ENCODE assay signal across 14 cellular contexts in the genomic region with DNA sequence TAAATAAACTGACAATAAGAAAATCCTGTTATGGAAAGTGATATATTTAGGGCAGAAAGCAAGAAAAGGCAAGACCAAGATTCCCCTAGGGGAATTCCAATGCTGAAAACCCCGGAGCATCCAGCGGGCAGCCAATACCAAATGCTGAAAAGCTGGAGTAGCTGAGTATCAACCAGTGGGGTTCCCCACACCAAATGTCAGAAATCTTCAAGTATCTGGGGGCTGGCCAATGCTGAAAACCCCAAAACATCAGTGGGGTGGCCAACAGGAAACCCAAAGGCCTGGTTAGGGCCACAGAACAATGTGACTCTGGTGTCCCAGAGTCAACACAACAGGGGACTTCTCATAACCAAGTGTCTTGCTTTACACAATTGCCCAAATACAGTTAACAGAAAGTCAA.
"Had no signal": no experiment of that assay in that cellular context is flagged by ENCODE, and none has a peak within 500 bp of the region (broad histone marks: within the 10 kb centered on the region; RNA-seq: fewer than 3 reads in every experiment).

No MANE protein-coding gene starts in this region.

- H3K27me3 Mint-ChIP-seq: activated naive CD8-positive, alpha-beta T cell treated with anti-CD3 and anti-CD28 coated beads, Interleukin-2, amount 50 U/mL, for 24 hours had no signal

- H3K4me1 ChIP-seq: ascending aorta, right atrium auricular region, transverse colon had no signal

- DNase-seq: activated CD4-positive, alpha-beta T cell treated with anti-CD3 and anti-CD28 coated beads for 48 hours; activated CD8-positive, alpha-beta T cell treated with anti-CD3 and anti-CD28 coated beads, Interleukin-2, amount 10 ng/mL, durations not matched to agents 7 days and 5 days; activated naive CD4-positive, alpha-beta T cell treated with Interleukin-2 at 50 U/mL for 16 hours; activated naive CD8-positive, alpha-beta T cell treated with anti-CD3 and anti-CD28 coated beads, Interleukin-2, amount 50 U/mL, for 24 hours; dorsolateral prefrontal cortex; left colon; naive B cell; transverse colon had no signal

- H3K27ac Mint-ChIP-seq: activated CD8-positive, alpha-beta T cell treated with anti-CD3 and anti-CD28 coated beads, Interleukin-2, amount 10 ng/mL, durations not matched to agents 7 days and 5 days; activated naive CD8-positive, alpha-beta T cell treated with anti-CD3 and anti-CD28 coated beads, Interleukin-2, amount 50 U/mL, for 24 hours; activated T-helper 1 cell treated with anti-CD3 and anti-CD28 coated beads, Interleukin-12 subunit alpha, Interleukin-12 subunit beta, Interleukin-2, Interleukin-4 antibody, amounts not matched to agents 30 ng/mL and 10 ng/mL and 1 ng/mL, durations not matched to agents 14 hours and 24 hours and 36 hours; WTC11 had no signal

- H3K4me3 Mint-ChIP-seq: activated CD8-positive, alpha-beta T cell treated with anti-CD3 and anti-CD28 coated beads, Interleukin-2, amount 10 ng/mL, durations not matched to agents 7 days and 5 days; activated naive CD8-positive, alpha-beta T cell treated with anti-CD3 and anti-CD28 coated beads, Interleukin-2, amount 50 U/mL, for 24 hours; activated T-helper 1 cell treated with anti-CD3 and anti-CD28 coated beads, Interleukin-12 subunit alpha, Interleukin-12 subunit beta, Interleukin-2, Interleukin-4 antibody, amounts not matched to agents 30 ng/mL and 10 ng/mL and 1 ng/mL, durations not matched to agents 14 hours and 24 hours and 36 hours; naive B cell; WTC11 had no signal

- H3K9me3 Mint-ChIP-seq: activated naive CD8-positive, alpha-beta T cell treated with anti-CD3 and anti-CD28 coated beads, Interleukin-2, amount 50 U/mL, for 24 hours; activated T-helper 1 cell treated with anti-CD3 and anti-CD28 coated beads, Interleukin-12 subunit alpha, Interleukin-12 subunit beta, Interleukin-2, Interleukin-4 antibody, amounts not matched to agents 30 ng/mL and 10 ng/mL and 1 ng/mL, durations not matched to agents 14 hours and 24 hours and 36 hours had no signal

- H3K36me3 Mint-ChIP-seq: naive B cell, WTC11 had no signal

- H3K27ac ChIP-seq: ascending aorta, dorsolateral prefrontal cortex, right atrium auricular region, transverse colon had no signal

- H3K36me3 ChIP-seq: ascending aorta, right atrium auricular region, transverse colon had no signal

- ATAC-seq: activated CD8-positive, alpha-beta T cell treated with anti-CD3 and anti-CD28 coated beads, Interleukin-2, amount 10 ng/mL, durations not matched to agents 7 days and 5 days; activated naive CD8-positive, alpha-beta T cell treated with anti-CD3 and anti-CD28 coated beads, Interleukin-2, amount 50 U/mL, for 24 hours; esophagus mucosa; left colon; WTC11 had no signal

- H3K4me1 Mint-ChIP-seq: activated naive CD8-positive, alpha-beta T cell treated with anti-CD3 and anti-CD28 coated beads, Interleukin-2, amount 50 U/mL, for 24 hours; naive B cell; WTC11 had no signal

- H3K9me3 ChIP-seq: ascending aorta, right atrium auricular region, transverse colon had no signal

- H3K4me3 ChIP-seq: ascending aorta, dorsolateral prefrontal cortex, right atrium auricular region, skin epidermis, transverse colon had no signal

- H3K27me3 ChIP-seq: ascending aorta, right atrium auricular region, transverse colon had no signal
